7 cellular contexts compared by ENCODE assay signal in the genomic region with DNA sequence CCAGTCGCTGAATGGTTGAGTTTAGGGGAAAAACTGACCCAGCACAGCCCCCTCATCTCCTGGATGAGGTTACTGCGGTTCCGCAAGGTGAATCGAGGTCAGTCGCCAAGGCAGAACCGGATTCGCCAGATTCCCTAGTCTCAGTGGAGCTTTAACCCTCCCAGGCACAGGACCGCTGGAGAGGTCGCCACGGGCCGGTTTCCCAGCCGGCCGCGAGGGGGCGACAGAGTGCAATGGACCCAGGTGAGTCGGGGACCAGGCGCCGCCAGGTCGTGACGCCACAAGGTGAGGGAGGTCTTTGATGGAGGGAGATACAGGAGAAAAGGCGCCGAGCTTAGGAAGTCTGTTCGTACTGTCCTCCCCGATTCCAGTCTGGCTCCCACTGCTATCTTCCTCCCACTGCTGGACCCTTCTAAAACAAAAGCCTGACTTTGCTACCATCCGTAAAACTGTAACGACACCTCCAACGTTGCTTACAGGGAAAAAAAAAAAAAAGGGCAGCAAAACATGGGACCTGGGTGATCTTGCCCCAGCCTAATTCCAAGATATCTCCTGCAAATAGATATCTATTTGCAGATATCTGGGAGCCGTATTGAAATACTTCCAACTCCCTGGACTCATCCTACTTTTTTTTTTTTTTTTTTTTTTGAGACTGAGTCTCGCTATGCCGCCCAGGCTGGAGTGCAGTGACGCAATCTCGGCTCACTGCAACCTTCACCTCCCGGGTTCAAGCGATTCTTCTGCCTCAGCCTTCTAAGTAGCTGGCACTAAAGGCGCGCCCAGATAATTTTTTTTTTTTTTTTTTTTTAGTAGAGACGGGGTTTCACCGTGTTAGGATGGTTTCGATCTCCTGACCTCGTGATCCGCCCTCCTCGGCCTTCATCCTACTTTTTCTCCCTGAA. TPM values are rescaled to one million over a fixed set of nuclear protein-coding genes. Genes with fewer than 3 reads are reported as not detected.
DNase-seq lines count a peak whose midpoint lies in the region; ATAC-seq and TF ChIP-seq lines count a peak whose summit lies in the region.

No MANE protein-coding gene starts in this region.

- TF ChIP-seq POLR2A in ovary (IDR thresholded peaks at IDR 0.05) = no peak

- peaks cover 52% of the 10 kb centered on the region for H3K4me1 Mint-ChIP-seq in activated naive CD8-positive, alpha-beta T cell (ENCODE audit: low read depth)

- intact Hi-C loops in ovary (cut with DNase I) = no loop called here

- no peaks in the 10 kb centered on the region for H3K36me3 Mint-ChIP-seq in activated naive CD8-positive, alpha-beta T cell

- no peaks in the 10 kb centered on the region for H3K9me3 Mint-ChIP-seq in activated naive CD8-positive, alpha-beta T cell (ENCODE audit: low read depth)

- peak; percentile 29 for ATAC-seq in GM18498 (IDR thresholded peaks at IDR 0.05; ENCODE audit: unreplicated experiment)

- 1 to 2% (median 1%) methylated on average over 42 of the region's 42 CpGs for WGBS in ovary, 3 donors
- WGBS in thymus = 4% methylated on average over 42 of the region's 42 CpGs

- no peak for TF ChIP-seq EP300 in ovary (IDR thresholded peaks at IDR 0.05)

- peak overlapping the region; percentile 70 for H3K27ac Mint-ChIP-seq in activated naive CD8-positive, alpha-beta T cell

- H3K36me3 ChIP-seq in cardiac muscle cell (no peaks in the 10 kb centered on the region), ovary (no peaks in the 10 kb centered on the region), thymus (ENCODE audit: control insufficient read depth, insufficient read depth) (no peaks in the 10 kb centered on the region)

- H3K27me3 Mint-ChIP-seq in activated naive CD8-positive, alpha-beta T cell = no peaks in the 10 kb centered on the region

- H3K27ac ChIP-seq in cardiac muscle cell (peak overlapping the region; percentile 97), ovary (peak overlapping the region in 1 of 2 donors; percentile 96), thymus (ENCODE audit: low read depth) (peak overlapping the region; percentile 3)

- peak overlapping the region; percentile 89 for H3K4me3 Mint-ChIP-seq in activated naive CD8-positive, alpha-beta T cell

- H3K9me3 ChIP-seq in cardiac muscle cell (ENCODE audit: low read depth) (no peaks in the 10 kb centered on the region), ovary (no peaks in the 10 kb centered on the region), thymus (ENCODE audit: control insufficient read depth) (no peaks in the 10 kb centered on the region)

- peaks cover 10% of the 10 kb centered on the region for H3K4me1 ChIP-seq in cardiac muscle cell (ENCODE audit: low read depth)
- peaks cover 4% of the 10 kb centered on the region for H3K4me1 ChIP-seq in ovary (ENCODE audit: insufficient read depth)
- peaks cover 19% of the 10 kb centered on the region for H3K4me1 ChIP-seq in thymus (ENCODE audit: control insufficient read depth, insufficient read depth, low read length)

- H3K4me3 ChIP-seq in cardiac muscle cell (peak overlapping the region; percentile 55), ovary (peak overlapping the region; percentile 78), thymus (ENCODE audit: low read length) (peak overlapping the region; percentile 35)

- DNase-seq in NCI-H1048 (lab: John Stamatoyannopoulos, UW) (peak; percentile 77), SKM-1 treated with dmso at 0.1 percent for 144 hours (lab: John Stamatoyannopoulos, UW; ENCODE audit: unreplicated experiment) (peak; percentile 66), cardiac muscle cell (ENCODE audit: low read depth in 1 of 2, low spot score in 1 of 2) (peak; percentile 68 to 88), ovary (peak; percentile 81 to 89 (median 88))

- TF ChIP-seq CTCF in cardiac muscle cell (IDR thresholded peaks at IDR 0.05; ENCODE audit: low read depth, low read length) (peak; percentile 99), ovary (IDR thresholded peaks at IDR 0.05) (peak; percentile 88 to 89 (median 88))

- no peaks in the 10 kb centered on the region for H3K27me3 ChIP-seq in cardiac muscle cell
- no peaks in the 10 kb centered on the region for H3K27me3 ChIP-seq in ovary
- H3K27me3 ChIP-seq in thymus (ENCODE audit: control insufficient read depth, insufficient read depth) = no peaks in the 10 kb centered on the region

RNA-seq across cellular contexts. Expression of a gene that starts 1.4 kb away (rescaled TPM):
- total RNA-seq in cardiac muscle cell (91.9 and 114 TPM in 2 replicates), ovary (10 to 100 TPM; 36.8 to 64.7 (median 49.6) TPM)
- polyA plus RNA-seq in cardiac muscle cell (81.9 and 82.6 TPM in 2 replicates), ovary (10 to 100 TPM; 24.1 to 41.9 TPM), thymus (99.5 TPM)

RNA-seq across cellular contexts. Expression of a gene that starts 27.4 kb away (rescaled TPM):
- total RNA-seq in cardiac muscle cell = not detected in 2 replicates
- not detected in 2 replicates for polyA plus RNA-seq in cardiac muscle cell
- total RNA-seq in ovary = 1 to 10 TPM in 2 of 7 donors, not detected in 5; 1.7 to 2.6 TPM
- polyA plus RNA-seq in ovary = 1 to 10 TPM in 1 of 2 donors, under 1 TPM in 1; 0.35 to 2.6 TPM
- polyA plus RNA-seq in thymus = 42.3 TPM

RNA-seq across cellular contexts. Expression of a gene that starts 32.2 kb away (rescaled TPM):
- 24.3 and 51.9 TPM in 2 replicates for total RNA-seq in cardiac muscle cell
- polyA plus RNA-seq in cardiac muscle cell = 15.0 and 20.7 TPM in 2 replicates
- 10 to 100 TPM in 4 of 7 donors, 1 to 10 TPM in 3; 2.0 to 13.3 (median 10.9) TPM for total RNA-seq in ovary
- 1 to 10 TPM; 4.5 to 5.5 TPM for polyA plus RNA-seq in ovary
- 23.0 TPM for polyA plus RNA-seq in thymus

RNA-seq across cellular contexts. Expression of a gene that starts 47.0 kb away (rescaled TPM):
- total RNA-seq in cardiac muscle cell (8.9 and 12.7 TPM in 2 replicates), ovary (100 to 1,000 TPM in 2 of 7 donors, 10 to 100 TPM in 5; 25.6 to 125 (median 89.7) TPM)
- polyA plus RNA-seq in cardiac muscle cell (10.9 and 21.6 TPM in 2 replicates), ovary (10 to 100 TPM in 1 of 2 donors, 1 to 10 TPM in 1; 3.4 to 41.3 TPM), thymus (5.8 TPM)

RNA-seq across cellular contexts. Expression of a gene that starts 51.3 kb away (rescaled TPM):
- total RNA-seq in cardiac muscle cell (48.5 and 62.5 TPM in 2 replicates), ovary (10 to 100 TPM in 6 of 7 donors, 1 to 10 TPM in 1; 9.1 to 15.9 (median 12.7) TPM)
- polyA plus RNA-seq in cardiac muscle cell (88.0 and 117 TPM in 2 replicates), ovary (10 to 100 TPM in 1 of 2 donors, 1 to 10 TPM in 1; 8.1 to 13.3 TPM), thymus (8.9 TPM)

Comparison
In these comparisons a context has a peak if more than half of its experiments do, and no peak if none do; other contexts are left out.
1. RNA of a gene that starts 27.4 kb away (polyA plus RNA-seq): 42.3 TPM in thymus (single experiment); 0.35 to 2.6 TPM in ovary and not detected in cardiac muscle cell; every median in the first group is over 10 times any median in the second.
2. Peak in every context shown above with its lines, with median percentiles within 50 percentile points of each other: DNase-seq and H3K4me3 ChIP-seq.